Comparison of ENCODE assay signal across 17 cellular contexts in the genomic region with DNA sequence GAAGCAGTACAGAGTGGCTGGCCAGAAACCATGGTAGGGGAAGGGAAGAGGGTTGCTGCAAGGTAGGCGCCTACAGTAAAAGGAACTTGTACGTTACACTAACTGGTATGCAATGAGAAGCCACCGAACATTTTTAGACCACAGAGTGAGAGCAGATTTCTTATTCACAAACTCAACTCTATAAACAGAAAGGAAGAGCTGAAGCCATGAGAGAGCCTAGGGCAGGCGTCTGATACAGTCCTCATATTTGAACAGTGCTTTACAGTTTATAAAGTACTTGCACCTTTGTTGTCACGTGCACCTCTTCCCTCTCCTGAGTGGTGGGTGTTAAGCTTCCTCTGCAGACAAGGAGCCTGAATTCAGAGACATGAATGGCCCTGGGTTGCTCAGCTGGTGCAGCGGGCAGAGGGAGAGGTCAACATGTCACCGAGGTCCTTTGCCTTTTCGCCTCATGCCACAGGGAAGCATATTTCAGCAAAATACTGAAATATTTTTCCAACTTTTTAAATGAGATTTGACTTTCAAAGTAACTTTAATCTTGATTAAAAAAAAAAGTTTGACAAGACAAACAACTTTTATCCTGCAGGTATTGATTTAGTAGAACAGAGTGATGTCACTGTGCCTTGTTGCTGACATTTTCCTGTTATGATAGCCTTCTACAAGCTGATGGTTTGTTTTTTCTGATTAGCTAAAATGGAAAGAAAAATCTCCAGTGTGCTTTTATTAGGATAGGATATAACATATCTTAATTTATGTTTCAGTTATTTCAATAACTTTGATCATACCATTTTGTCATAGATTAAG. TPM values are rescaled to one million over a fixed set of nuclear protein-coding genes. Genes with fewer than 3 reads are reported as not detected.
DNase-seq lines count a peak whose midpoint lies in the region; ATAC-seq and FAIRE-seq lines count a peak whose summit lies in the region.
"Had no signal": no experiment of that assay in that cellular context is flagged by ENCODE, and none has a peak within 500 bp of the region (broad histone marks: within the 10 kb centered on the region; RNA-seq: fewer than 3 reads in every experiment).

No MANE protein-coding gene starts in this region.

- 62 to 76% (median 69%) methylated on average over 8 of the region's 8 CpGs for WGBS in small intestine, 3 donors

- ATAC-seq in HG02981 (IDR thresholded peaks at IDR 0.05; ENCODE audit: unreplicated experiment) (peak; percentile 48), HG03108 (IDR thresholded peaks at IDR 0.05; ENCODE audit: unreplicated experiment) (no peak)
- peak; percentile 63 for ATAC-seq in activated T-helper 17 cell treated with anti-CD3 and anti-CD28 coated beads, Interleukin-2, amount 50 U/mL, for 72 hours (replicated peaks)
- ATAC-seq: Right ventricle myocardium inferior had no signal

- no peaks in the 10 kb centered on the region for H3K36me3 ChIP-seq in small intestine (ENCODE audit: control insufficient read depth in 2 of 2, insufficient read depth in 2 of 2, low read length in 2 of 2)
- H3K36me3 ChIP-seq: esophagus muscularis mucosa, thoracic aorta had no signal

- no peak for FAIRE-seq in small intestine (lab: Jason Lieb, UNC)

- peaks cover 26% of the 10 kb centered on the region for H3K4me1 Mint-ChIP-seq in activated T-helper 17 cell treated with anti-CD3 and anti-CD28 coated beads, Interleukin-2, amount 50 U/mL, for 72 hours

- H3K27me3 ChIP-seq in small intestine (ENCODE audit: control insufficient read depth in 2 of 2, insufficient read depth in 2 of 2, low read length in 2 of 2): peaks cover 0 to 3% of the 10 kb centered on the region in 2 donors
- H3K27me3 ChIP-seq: esophagus muscularis mucosa had no signal

- no peaks in the 10 kb centered on the region for H3K36me3 Mint-ChIP-seq in activated T-helper 17 cell treated with anti-CD3 and anti-CD28 coated beads, Interleukin-2, amount 50 U/mL, for 72 hours (ENCODE audit: low read depth)

- H3K27ac Mint-ChIP-seq in activated T-helper 17 cell treated with anti-CD3 and anti-CD28 coated beads, Interleukin-2, amount 50 U/mL, for 72 hours: no peak overlapping the region

- no peak overlapping the region for H3K27ac ChIP-seq in small intestine (ENCODE audit: low read depth in 1 of 2, low read length in 1 of 2)
- H3K27ac ChIP-seq: coronary artery, esophagus muscularis mucosa, GM23248, skin epidermis, thoracic aorta had no signal

- no peaks in the 10 kb centered on the region for H3K4me1 ChIP-seq in small intestine (ENCODE audit: control insufficient read depth in 2 of 2, insufficient read depth in 1 of 2, low read depth in 1 of 2, low read length in 1 of 2)

- DNase-seq in NCI-H510A treated with DMSO at 0.1 percent for 48 hours (lab: John Stamatoyannopoulos, UW) (peak; percentile 21), NCI-H510A (lab: John Stamatoyannopoulos, UW) (no peak), small intestine (peak; percentile 13), iPS-NIHi11 (ENCODE audit: low spot score) (no peak), NCI-H2029 (lab: John Stamatoyannopoulos, UW) (no peak)
- DNase-seq: amygdala, GM23248, NCI-H524 treated with DMSO at 0.1 percent for 48 hours, occipital lobe had no signal

- no peak overlapping the region for H3K4me3 ChIP-seq in small intestine (ENCODE audit: low read depth in 1 of 2, low read length in 2 of 2)
- H3K4me3 ChIP-seq: coronary artery, esophagus muscularis mucosa, GM23248, skin epidermis, thoracic aorta had no signal

- H3K4me3 Mint-ChIP-seq in activated T-helper 17 cell treated with anti-CD3 and anti-CD28 coated beads, Interleukin-2, amount 50 U/mL, for 72 hours: peak overlapping the region; percentile 46

- no peaks in the 10 kb centered on the region for H3K9me3 Mint-ChIP-seq in activated T-helper 17 cell treated with anti-CD3 and anti-CD28 coated beads, Interleukin-2, amount 50 U/mL, for 72 hours

- H3K9me3 ChIP-seq in small intestine (ENCODE audit: control insufficient read depth, low read depth): no peaks in the 10 kb centered on the region
- H3K9me3 ChIP-seq: esophagus muscularis mucosa, thoracic aorta had no signal

- H3K27me3 Mint-ChIP-seq in activated T-helper 17 cell treated with anti-CD3 and anti-CD28 coated beads, Interleukin-2, amount 50 U/mL, for 72 hours: no peaks in the 10 kb centered on the region

RNA-seq across cellular contexts. Expression of gene UST, which starts 23.8 kb away (rescaled TPM):
- 1 to 10 TPM; 1.6 to 7.5 TPM for total RNA-seq in activated T-helper 17 cell treated with anti-CD3 and anti-CD28 coated beads, Interleukin-2, amount 50 U/mL, for 72 hours
- polyA plus RNA-seq in small intestine: 1 to 10 TPM in 1 of 3 donors, under 1 TPM in 1, not detected in 1; 0.81 to 4.0 TPM

Comparison
In these comparisons a context has a peak if more than half of its experiments do, and no peak if none do; other contexts are left out.
1. DNase-seq: peak in NCI-H510A treated with DMSO at 0.1 percent for 48 hours (single experiment) and small intestine (single experiment); none in NCI-H510A (single experiment), iPS-NIHi11 (single experiment) and NCI-H2029 (single experiment).